In the genomic region with DNA sequence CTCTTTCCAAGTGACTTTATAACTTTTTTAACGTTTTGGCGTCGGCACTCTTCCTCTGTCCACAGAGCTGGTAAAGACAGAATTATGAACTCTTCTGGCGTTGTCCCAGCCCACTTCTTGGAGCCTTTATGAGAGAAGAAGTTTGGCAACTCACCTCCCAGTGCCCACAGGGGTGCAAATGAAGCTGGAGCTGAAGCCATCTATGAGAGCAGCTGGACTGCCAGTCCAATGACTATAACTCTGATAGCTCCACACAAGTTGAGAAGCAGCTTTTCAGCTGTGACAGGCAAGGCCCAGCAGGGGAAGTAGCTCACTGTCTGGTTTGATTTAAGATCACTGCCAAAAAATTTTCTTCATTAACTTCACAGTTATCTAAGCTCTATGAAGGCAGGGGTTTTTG, we compare ENCODE assay signal across 15 cellular contexts. TPM values are rescaled to one million over a fixed set of nuclear protein-coding genes. Genes with fewer than 3 reads are reported as not detected.
DNase-seq lines count a peak whose midpoint lies in the region; ATAC-seq and TF ChIP-seq lines count a peak whose summit lies in the region.
"Had no signal": no experiment of that assay in that cellular context is flagged by ENCODE, and none has a peak within 500 bp of the region (broad histone marks: within the 10 kb centered on the region; RNA-seq: fewer than 3 reads in every experiment).

No MANE protein-coding gene starts in this region.

- H3K27me3 Mint-ChIP-seq in mesothelial cell of epicardium (ENCODE audit: low read depth): peaks cover 11% of the 10 kb centered on the region
- no peaks in the 10 kb centered on the region for H3K27me3 Mint-ChIP-seq in activated T-helper 1 cell treated with anti-CD3 and anti-CD28 coated beads, Interleukin-12 subunit alpha, Interleukin-12 subunit beta, Interleukin-2, Interleukin-4 antibody, amounts not matched to agents 30 ng/mL and 10 ng/mL and 1 ng/mL, durations not matched to agents 14 hours and 24 hours and 36 hours (ENCODE audit: insufficient read depth)
- H3K27me3 Mint-ChIP-seq: central memory CD8-positive, alpha-beta T cell had no signal

- no peak overlapping the region for H3K27ac Mint-ChIP-seq in mesothelial cell of epicardium
- H3K27ac Mint-ChIP-seq in activated T-helper 1 cell treated with anti-CD3 and anti-CD28 coated beads, Interleukin-12 subunit alpha, Interleukin-12 subunit beta, Interleukin-2, Interleukin-4 antibody, amounts not matched to agents 30 ng/mL and 10 ng/mL and 1 ng/mL, durations not matched to agents 14 hours and 24 hours and 36 hours: no peak overlapping the region
- H3K27ac Mint-ChIP-seq: CD8-positive, alpha-beta memory T cell; naive thymus-derived CD8-positive, alpha-beta T cell had no signal

- peak overlapping the region; percentile 33; the same call in 1 of the 2 replicates for H3K27ac ChIP-seq in SK-N-MC
- H3K27ac ChIP-seq in heart right ventricle: no peak overlapping the region
- peak overlapping the region in 1 of 2 donors; percentile 8 for H3K27ac ChIP-seq in prostate gland
- H3K27ac ChIP-seq: esophagus muscularis mucosa had no signal

- H3K36me3 ChIP-seq in MG63 (no peaks in the 10 kb centered on the region), SK-N-MC (ENCODE audit: insufficient read depth, low read length) (no peaks in the 10 kb centered on the region), heart right ventricle (no peaks in the 10 kb centered on the region), prostate gland (no peaks in the 10 kb centered on the region)
- H3K36me3 ChIP-seq: esophagus muscularis mucosa had no signal

- ATAC-seq in heart right ventricle (peak in 5 of 8 donors; percentile 46 to 56 (median 51)), HG03460 (IDR thresholded peaks at IDR 0.05; ENCODE audit: unreplicated experiment) (no peak)
- ATAC-seq: naive thymus-derived CD8-positive, alpha-beta T cell; Panc1 had no signal

- WGBS in heart right ventricle, 2 donors: 63 to 64% methylated on average over 4 of the region's 4 CpGs
- WGBS in prostate gland: 4% methylated on average over 4 of the region's 4 CpGs

- H3K9me3 Mint-ChIP-seq in mesothelial cell of epicardium: no peaks in the 10 kb centered on the region
- no peaks in the 10 kb centered on the region for H3K9me3 Mint-ChIP-seq in activated T-helper 1 cell treated with anti-CD3 and anti-CD28 coated beads, Interleukin-12 subunit alpha, Interleukin-12 subunit beta, Interleukin-2, Interleukin-4 antibody, amounts not matched to agents 30 ng/mL and 10 ng/mL and 1 ng/mL, durations not matched to agents 14 hours and 24 hours and 36 hours
- H3K9me3 Mint-ChIP-seq: central memory CD8-positive, alpha-beta T cell; naive thymus-derived CD8-positive, alpha-beta T cell had no signal

- no peaks in the 10 kb centered on the region for H3K36me3 Mint-ChIP-seq in mesothelial cell of epicardium
- H3K36me3 Mint-ChIP-seq in activated T-helper 1 cell treated with anti-CD3 and anti-CD28 coated beads, Interleukin-12 subunit alpha, Interleukin-12 subunit beta, Interleukin-2, Interleukin-4 antibody, amounts not matched to agents 30 ng/mL and 10 ng/mL and 1 ng/mL, durations not matched to agents 14 hours and 24 hours and 36 hours (ENCODE audit: low read depth): no peaks in the 10 kb centered on the region
- H3K36me3 Mint-ChIP-seq: CD8-positive, alpha-beta memory T cell; naive thymus-derived CD8-positive, alpha-beta T cell had no signal

- H3K4me3 Mint-ChIP-seq in mesothelial cell of epicardium: no peak overlapping the region
- no peak overlapping the region for H3K4me3 Mint-ChIP-seq in activated T-helper 1 cell treated with anti-CD3 and anti-CD28 coated beads, Interleukin-12 subunit alpha, Interleukin-12 subunit beta, Interleukin-2, Interleukin-4 antibody, amounts not matched to agents 30 ng/mL and 10 ng/mL and 1 ng/mL, durations not matched to agents 14 hours and 24 hours and 36 hours
- H3K4me3 Mint-ChIP-seq: CD8-positive, alpha-beta memory T cell; central memory CD8-positive, alpha-beta T cell; naive thymus-derived CD8-positive, alpha-beta T cell had no signal

- TF ChIP-seq POLR2A in prostate gland (IDR thresholded peaks at IDR 0.05): no peak

- H3K9me3 ChIP-seq in MG63: no peaks in the 10 kb centered on the region
- H3K9me3 ChIP-seq in SK-N-MC (ENCODE audit: low read depth, low read length): no peaks in the 10 kb centered on the region
- no peaks in the 10 kb centered on the region for H3K9me3 ChIP-seq in heart right ventricle
- H3K9me3 ChIP-seq in prostate gland: no peaks in the 10 kb centered on the region
- H3K9me3 ChIP-seq: esophagus muscularis mucosa had no signal

- H3K4me1 ChIP-seq in heart right ventricle: peaks cover 0 to 13% (median 0%) of the 10 kb centered on the region in 9 donors
- no peaks in the 10 kb centered on the region for H3K4me1 ChIP-seq in prostate gland (replicated peaks)

- intact Hi-C loops in heart right ventricle (cut with DNase I) (loop anchor here in 6 of 10 donors (2.0 to 10.0 kb wide), 4 partner anchors 347 to 497 kb away; no protein-coding TSS in a partner anchor), prostate gland (cut with DNase I) (loop anchor here (10.0 kb wide), 1 partner anchor 57 kb away; no protein-coding TSS in a partner anchor)
- intact Hi-C loops in activated T-helper 1 cell treated with anti-CD3 and anti-CD28 coated beads, Interleukin-12 subunit alpha, Interleukin-12 subunit beta, Interleukin-2, Interleukin-4 antibody, amounts not matched to agents 30 ng/mL and 10 ng/mL and 1 ng/mL, durations not matched to agents 14 hours and 24 hours and 36 hours (cut with micrococcal nuclease): loop anchor here (10.0 kb wide), 1 partner anchor 347 kb away; no protein-coding TSS in a partner anchor

- no peak overlapping the region for H3K4me3 ChIP-seq in MG63
- no peak overlapping the region for H3K4me3 ChIP-seq in SK-N-MC
- no peak overlapping the region for H3K4me3 ChIP-seq in heart right ventricle
- H3K4me3 ChIP-seq in prostate gland: no peak overlapping the region
- H3K4me3 ChIP-seq: esophagus muscularis mucosa had no signal

- H3K9ac ChIP-seq in SK-N-MC (ENCODE audit: insufficient read length): no peak overlapping the region

- H3K4me1 Mint-ChIP-seq in mesothelial cell of epicardium: peaks cover 19% of the 10 kb centered on the region
- H3K4me1 Mint-ChIP-seq in activated T-helper 1 cell treated with anti-CD3 and anti-CD28 coated beads, Interleukin-12 subunit alpha, Interleukin-12 subunit beta, Interleukin-2, Interleukin-4 antibody, amounts not matched to agents 30 ng/mL and 10 ng/mL and 1 ng/mL, durations not matched to agents 14 hours and 24 hours and 36 hours (ENCODE audit: low read depth): no peaks in the 10 kb centered on the region
- H3K4me1 Mint-ChIP-seq: CD8-positive, alpha-beta memory T cell; central memory CD8-positive, alpha-beta T cell; naive thymus-derived CD8-positive, alpha-beta T cell had no signal

- DNase-seq in MG63 (peak; percentile 50), SK-N-MC (ENCODE audit: low read depth, low spot score) (no peak), heart right ventricle (no peak), prostate gland (ENCODE audit: low spot score) (peak; percentile 24), mesothelial cell of epicardium (ENCODE audit: low spot score in 2 of 2, unreplicated experiment in 2 of 2) (no peak)
- no peak for DNase-seq in activated T-helper 1 cell treated with anti-CD3 and anti-CD28 coated beads, Interleukin-12 subunit alpha, Interleukin-12 subunit beta, Interleukin-2, Interleukin-4 antibody, amounts not matched to agents 30 ng/mL and 10 ng/mL and 1 ng/mL, durations not matched to agents 14 hours and 24 hours and 36 hours (ENCODE audit: low spot score)
- DNase-seq: activated gamma-delta T cell treated with Interleukin-2 at 50 U/mL for 16 hours; CD8-positive, alpha-beta memory T cell; naive thymus-derived CD8-positive, alpha-beta T cell; NCI-H187 treated with DMSO at 0.1 percent for 48 hours; T1000 had no signal

- TF ChIP-seq CTCF in heart right ventricle (IDR thresholded peaks at IDR 0.05) (no peak), prostate gland (IDR thresholded peaks at IDR 0.05) (peak in 2 of 4 experiments; percentile 12 to 30), mesothelial cell of epicardium (IDR thresholded peaks at IDR 0.05; ENCODE audit: unreplicated experiment) (no peak)

- H3K27me3 ChIP-seq in MG63: no peaks in the 10 kb centered on the region
- no peaks in the 10 kb centered on the region for H3K27me3 ChIP-seq in heart right ventricle
- no peaks in the 10 kb centered on the region for H3K27me3 ChIP-seq in prostate gland (replicated peaks; ENCODE audit: insufficient read depth)
- H3K27me3 ChIP-seq: esophagus muscularis mucosa had no signal

RNA-seq across cellular contexts. Expression of a gene that starts 23.5 kb away (rescaled TPM):
- total RNA-seq in MG63 (2014; rRNA removed; shearing (Covaris generic); ENCODE audit: low replicate concordance): 2.3 and 3.9 TPM in 2 replicates
- total RNA-seq in heart right ventricle (10 to 100 TPM in 9 of 10 donors, 1 to 10 TPM in 1; 4.1 to 36.0 (median 17.5) TPM), prostate gland (10 to 100 TPM; 26.6 to 56.9 TPM), mesothelial cell of epicardium (15.3 to 15.4 TPM (median 15.3 TPM) in 3 replicates)
- 1 to 10 TPM; 3.8 to 5.7 TPM for polyA plus RNA-seq in heart right ventricle
- 0.70 and 0.86 TPM in 2 replicates for total RNA-seq in activated T-helper 1 cell treated with anti-CD3 and anti-CD28 coated beads, Interleukin-12 subunit alpha, Interleukin-12 subunit beta, Interleukin-2, Interleukin-4 antibody, amounts not matched to agents 30 ng/mL and 10 ng/mL and 1 ng/mL, durations not matched to agents 14 hours and 24 hours and 36 hours
- total RNA-seq: naive thymus-derived CD8-positive, alpha-beta T cell had no signal
- polyA plus RNA-seq: CD8-positive, alpha-beta memory T cell had no signal

Comparison
In these comparisons a context has a peak if more than half of its experiments do, and no peak if none do; other contexts are left out.
1. DNase-seq: peak in MG63 (single experiment) and prostate gland (single experiment); none in SK-N-MC (single experiment), heart right ventricle (0 of 2), mesothelial cell of epicardium (0 of 2) and activated T-helper 1 cell treated with anti-CD3 and anti-CD28 coated beads, Interleukin-12 subunit alpha, Interleukin-12 subunit beta, Interleukin-2, Interleukin-4 antibody, amounts not matched to agents 30 ng/mL and 10 ng/mL and 1 ng/mL, durations not matched to agents 14 hours and 24 hours and 36 hours (single experiment).